ENCODE assay signal across 1 cellular context in the genomic region with DNA sequence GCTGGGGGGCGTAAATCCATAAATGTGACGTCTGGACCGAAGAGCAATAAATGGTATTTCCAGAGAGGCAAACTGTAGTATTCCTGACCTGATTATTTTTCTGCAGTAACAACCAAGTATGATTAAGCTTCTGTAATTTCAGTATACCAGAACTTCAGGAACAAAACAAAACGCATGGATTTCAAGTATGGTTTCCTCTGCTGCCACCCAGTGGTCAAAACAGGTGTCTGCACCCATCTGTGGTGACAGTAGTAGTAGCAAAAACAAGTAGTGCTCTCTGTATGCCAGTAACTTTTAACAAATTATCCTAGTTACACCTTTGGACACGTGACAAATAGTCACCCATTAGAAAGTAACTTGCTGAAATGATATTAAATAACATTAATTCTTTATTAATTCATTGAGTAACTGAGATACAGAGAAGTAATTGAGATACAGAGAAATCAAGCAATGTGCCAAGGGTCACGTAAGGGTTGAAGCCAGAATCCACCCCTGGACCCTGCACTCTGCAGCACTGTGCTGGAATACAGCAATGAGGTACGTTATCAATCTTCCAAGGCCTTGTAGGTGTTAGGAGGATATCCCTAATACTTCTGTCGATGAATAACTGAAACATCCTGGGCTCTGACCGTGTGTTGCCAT.
TF ChIP-seq lines count a peak whose summit lies in the region.

No MANE protein-coding gene starts in this region.

TF ChIP-seq in SK-N-SH treated with all-trans-retinoic acid at 6 μM for 48 hours, 23 proteins besides CTCF, POLR2A, EP300 and RAD21 (continued from another document):
- TF ChIP-seq TSHZ2 (CRISPR knock-in tag; IDR thresholded peaks at IDR 0.05) (no peak), ZFP30 (CRISPR knock-in tag; IDR thresholded peaks at IDR 0.05) (no peak), ZNF8 (CRISPR knock-in tag; IDR thresholded peaks at IDR 0.05) (no peak), ZFP3 (CRISPR knock-in tag; IDR thresholded peaks at IDR 0.05) (no peak), ZC3H10 (CRISPR knock-in tag; IDR thresholded peaks at IDR 0.05) (no peak), RARB (CRISPR knock-in tag; IDR thresholded peaks at IDR 0.05) (no peak), OSR1 (CRISPR knock-in tag; IDR thresholded peaks at IDR 0.05) (no peak), PATZ1 (CRISPR knock-in tag; IDR thresholded peaks at IDR 0.05; ENCODE audit: borderline replicate concordance) (no peak), ZNF565 (CRISPR knock-in tag; conservative IDR thresholded peaks at IDR 0.05; ENCODE audit: low read depth) (no peak), TOX (CRISPR knock-in tag; IDR thresholded peaks at IDR 0.05; ENCODE audit: borderline replicate concordance) (no peak)
- TF ChIP-seq, protein P1, sequence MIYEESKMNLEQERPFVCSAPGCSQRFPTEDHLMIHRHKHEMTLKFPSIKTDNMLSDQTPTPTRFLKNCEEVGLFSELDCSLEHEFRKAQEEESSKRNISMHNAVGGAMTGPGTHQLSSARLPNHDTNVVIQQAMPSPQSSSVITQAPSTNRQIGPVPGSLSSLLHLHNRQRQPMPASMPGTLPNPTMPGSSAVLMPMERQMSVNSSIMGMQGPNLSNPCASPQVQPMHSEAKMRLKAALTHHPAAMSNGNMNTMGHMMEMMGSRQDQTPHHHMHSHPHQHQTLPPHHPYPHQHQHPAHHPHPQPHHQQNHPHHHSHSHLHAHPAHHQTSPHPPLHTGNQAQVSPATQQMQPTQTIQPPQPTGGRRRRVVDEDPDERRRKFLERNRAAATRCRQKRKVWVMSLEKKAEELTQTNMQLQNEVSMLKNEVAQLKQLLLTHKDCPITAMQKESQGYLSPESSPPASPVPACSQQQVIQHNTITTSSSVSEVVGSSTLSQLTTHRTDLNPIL (CRISPR knock-in tag; IDR thresholded peaks at IDR 0.05; ENCODE audit: low read depth), result no peak
TF ChIP-seq in SK-N-SH treated with all-trans-retinoic acid at 6 μM for 48 hours: peak in this region for 0.
